In the genomic region with DNA sequence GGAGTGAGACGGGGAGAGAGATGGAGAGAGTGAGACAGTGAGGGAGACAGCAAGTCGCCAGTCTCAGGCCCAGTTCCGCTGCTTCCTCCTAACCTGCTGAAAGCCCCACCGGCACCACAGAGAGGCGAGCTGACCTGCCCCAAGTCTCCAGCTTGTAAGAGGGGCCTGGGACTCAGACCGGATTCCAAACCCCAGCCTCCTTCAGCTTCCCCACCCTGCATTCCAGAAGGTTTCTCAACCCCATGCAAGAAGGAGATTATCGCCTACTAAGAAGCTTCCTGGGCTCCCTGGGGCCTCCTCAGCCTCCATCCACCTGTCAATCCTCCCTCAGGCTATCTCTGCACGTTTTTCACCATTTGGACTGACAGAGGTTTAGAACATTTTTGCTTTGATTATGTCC, we compare ENCODE assay signal across 23 cellular contexts.
"Had no signal": no experiment of that assay in that cellular context is flagged by ENCODE, and none has a peak within 500 bp of the region (broad histone marks: within the 10 kb centered on the region; RNA-seq: fewer than 3 reads in every experiment).

No MANE protein-coding gene starts in this region.

- DNase-seq: activated CD4-positive, alpha-beta T cell treated with anti-CD3 and anti-CD28 coated beads, Interleukin-2, amount 50 U/mL, for 1 hour; activated CD4-positive, CD25-positive, alpha-beta regulatory T cell treated with anti-CD3 and anti-CD28 coated beads, Interleukin-2, amount 50 U/mL, for 72 hours; activated CD8-positive, alpha-beta memory T cell treated with anti-CD3 and anti-CD28 coated beads, Interleukin-2, amount 50 U/mL, for 4 hours; activated effector memory CD4-positive, alpha-beta T cell treated with Interleukin-2 at 50 U/mL for 16 hours; activated naive CD4-positive, alpha-beta T cell treated with anti-CD3 and anti-CD28 coated beads, Interleukin-2, amount 10 ng/mL, durations not matched to agents 7 days and 5 days; activated T-cell treated with anti-CD3 and anti-CD28 coated beads, Interleukin-2, amount 50 U/mL, for 4 hours; cortex of kidney; effector CD4-positive, alpha-beta T cell; gastrocnemius medialis; heart left ventricle; immature natural killer cell; naive thymus-derived CD8-positive, alpha-beta T cell; pancreas; spleen; stimulated activated naive CD4-positive, alpha-beta T cell; thyroid gland; uterus had no signal

- H3K36me3 Mint-ChIP-seq: activated naive CD4-positive, alpha-beta T cell treated with anti-CD3 and anti-CD28 coated beads, Interleukin-2, amount 10 ng/mL, durations not matched to agents 7 days and 5 days; immature natural killer cell; memory B cell; naive thymus-derived CD8-positive, alpha-beta T cell had no signal

- H3K4me1 Mint-ChIP-seq: activated naive CD4-positive, alpha-beta T cell treated with anti-CD3 and anti-CD28 coated beads, Interleukin-2, amount 10 ng/mL, durations not matched to agents 7 days and 5 days; immature natural killer cell; memory B cell; naive thymus-derived CD8-positive, alpha-beta T cell had no signal

- H3K4me3 Mint-ChIP-seq: activated naive CD4-positive, alpha-beta T cell treated with anti-CD3 and anti-CD28 coated beads, Interleukin-2, amount 10 ng/mL, durations not matched to agents 7 days and 5 days; activated T-cell treated with anti-CD3 and anti-CD28 coated beads, Interleukin-2, amount 50 U/mL, for 4 hours; immature natural killer cell; memory B cell; naive thymus-derived CD8-positive, alpha-beta T cell; T-helper 1 cell treated with Interleukin-12 subunit alpha and Interleukin-12 subunit beta and Interleukin-4 antibody, amounts not matched to agents 30 μg/mL and 1 μg/mL, for 36 hours had no signal

- H3K27ac ChIP-seq: breast epithelium, gastrocnemius medialis, heart left ventricle, neutrophil, pancreas, spleen, thyroid gland, uterus had no signal

- H3K4me1 ChIP-seq: breast epithelium, gastrocnemius medialis, heart left ventricle, pancreas, thyroid gland, uterus had no signal

- ATAC-seq: activated T-cell treated with anti-CD3 and anti-CD28 coated beads, Interleukin-2, amount 50 U/mL, for 4 hours; esophagus mucosa; gastrocnemius medialis; heart left ventricle; naive thymus-derived CD8-positive, alpha-beta T cell; pancreas had no signal

- H3K27ac Mint-ChIP-seq: activated naive CD4-positive, alpha-beta T cell treated with anti-CD3 and anti-CD28 coated beads, Interleukin-2, amount 10 ng/mL, durations not matched to agents 7 days and 5 days; immature natural killer cell; memory B cell; naive thymus-derived CD8-positive, alpha-beta T cell; T-helper 1 cell treated with Interleukin-12 subunit alpha and Interleukin-12 subunit beta and Interleukin-4 antibody, amounts not matched to agents 30 μg/mL and 1 μg/mL, for 36 hours had no signal

- H3K4me3 ChIP-seq: breast epithelium, gastrocnemius medialis, heart left ventricle, pancreas, spleen, thyroid gland, uterus had no signal

- H3K9me3 Mint-ChIP-seq: activated naive CD4-positive, alpha-beta T cell treated with anti-CD3 and anti-CD28 coated beads, Interleukin-2, amount 10 ng/mL, durations not matched to agents 7 days and 5 days; activated T-cell treated with anti-CD3 and anti-CD28 coated beads, Interleukin-2, amount 50 U/mL, for 4 hours; immature natural killer cell; memory B cell; T-helper 1 cell treated with Interleukin-12 subunit alpha and Interleukin-12 subunit beta and Interleukin-4 antibody, amounts not matched to agents 30 μg/mL and 1 μg/mL, for 36 hours had no signal

- FAIRE-seq: astrocyte, pancreas had no signal

- H3K27me3 ChIP-seq: breast epithelium, gastrocnemius medialis, pancreas, thyroid gland, uterus had no signal

- H3K9me3 ChIP-seq: breast epithelium, gastrocnemius medialis, heart left ventricle, neutrophil, pancreas, spleen, thyroid gland, uterus had no signal

- H3K36me3 ChIP-seq: breast epithelium, gastrocnemius medialis, heart left ventricle, neutrophil, pancreas, spleen, thyroid gland, uterus had no signal
